Comparison of ENCODE assay signal across 30 cellular contexts in genomic region chr5:123144096-123144495, GRCh38. TPM values are rescaled to one million over a fixed set of nuclear protein-coding genes. Genes with fewer than 3 reads are reported as not detected.
"Had no signal": no experiment of that assay in that cellular context is flagged by ENCODE, and none has a peak within 500 bp of the region (broad histone marks: within the 10 kb centered on the region; RNA-seq: fewer than 3 reads in every experiment).

No MANE protein-coding gene starts in this region.

- H3K4me3 ChIP-seq: body of pancreas had no signal

- H3K4me1 ChIP-seq: body of pancreas had no signal

- H3K27me3 ChIP-seq: body of pancreas had no signal

- H3K27ac ChIP-seq: body of pancreas, epithelial cell of prostate, WERI-Rb-1 had no signal

- H3K9me3 ChIP-seq: body of pancreas had no signal

- DNase-seq: activated B cell treated with CpG ODN at 0.5 μM for 24 hours; activated CD4-positive, alpha-beta T cell treated with anti-CD3 and anti-CD28 coated beads for 48 hours; activated CD4-positive, alpha-beta T cell treated with anti-CD3 and anti-CD28 coated beads, Interleukin-2, amount 50 U/mL, for 1 hour; activated CD4-positive, alpha-beta T cell treated with anti-CD3 and anti-CD28 coated beads, Interleukin-2, amount 50 U/mL, for 48 hours; activated CD8-positive, alpha-beta memory T cell treated with anti-CD3 and anti-CD28 coated beads, Interleukin-2, amount 10 ng/mL, durations not matched to agents 7 days and 5 days; activated CD8-positive, alpha-beta memory T cell treated with anti-CD3 and anti-CD28 coated beads, Interleukin-2, amount 50 U/mL, for 4 hours; activated CD8-positive, alpha-beta T cell treated with anti-CD3 and anti-CD28 coated beads for 36 hours; activated effector memory CD4-positive, alpha-beta T cell treated with anti-CD3 and anti-CD28 coated beads, Interleukin-2, amount 50 U/mL, for 16 hours; activated naive CD4-positive, alpha-beta T cell; activated naive CD4-positive, alpha-beta T cell treated with anti-CD3 and anti-CD28 coated beads, Interleukin-2, amount 10 ng/mL, durations not matched to agents 7 days and 5 days; activated naive CD8-positive, alpha-beta T cell treated with anti-CD3 and anti-CD28 coated beads, Interleukin-2, amount 10 ng/mL, durations not matched to agents 7 days and 5 days; activated T-cell treated with anti-CD3 and anti-CD28 coated beads, Interleukin-2, amount 50 U/mL, for 1 hour; activated T-cell treated with anti-CD3 and anti-CD28 coated beads, Interleukin-2, amount 50 U/mL, for 48 hours; body of pancreas; caudate nucleus; cortex of kidney; dermis blood vessel endothelial cell; effector CD4-positive, alpha-beta T cell; effector memory CD8-positive, alpha-beta T cell; foreskin fibroblast; head of caudate nucleus; T-helper 1 cell; T-helper 17 cell; T1000; WERI-Rb-1 had no signal

- H3K36me3 ChIP-seq: WERI-Rb-1 had no signal

RNA-seq across cellular contexts. Expression of gene PRDM6, which starts 55.1 kb away (rescaled TPM):
- total RNA-seq: activated B cell treated with CpG ODN at 0.5 μM for 24 hours; activated CD8-positive, alpha-beta memory T cell treated with anti-CD3 and anti-CD28 coated beads for 36 hours; activated CD8-positive, alpha-beta memory T cell treated with anti-CD3 and anti-CD28 coated beads, Interleukin-2, amount 10 ng/mL, durations not matched to agents 7 days and 5 days; activated CD8-positive, alpha-beta T cell treated with anti-CD3 and anti-CD28 coated beads for 36 hours; activated naive CD4-positive, alpha-beta T cell treated with anti-CD3 and anti-CD28 coated beads, Interleukin-2, amount 50 U/mL, for 72 hours; activated naive CD8-positive, alpha-beta T cell treated with anti-CD3 and anti-CD28 coated beads, Interleukin-2, amount 10 ng/mL, durations not matched to agents 7 days and 5 days; activated T-helper 1 cell treated with anti-CD3 and anti-CD28 coated beads, Interleukin-12 subunit alpha, Interleukin-12 subunit beta, Interleukin-2, Interleukin-4 antibody, amounts not matched to agents 30 ng/mL and 10 ng/mL and 1 ng/mL, durations not matched to agents 14 hours and 24 hours and 36 hours; activated T-helper 2 cell treated with anti-CD3 and anti-CD28 coated beads, Interferon-gamma antibody, Interleukin-2, Interleukin-4, amounts not matched to agents 10 μg/mL and 5 μg/mL and 100 μg/mL, durations not matched to agents 14 hours and 24 hours and 36 hours; dermis blood vessel endothelial cell; T-helper 17 cell had no signal
